20 cellular contexts compared by ENCODE assay signal in genomic region chr16:70656065-70656711, GRCh38. TPM values are rescaled to one million over a fixed set of nuclear protein-coding genes. Genes with fewer than 3 reads are reported as not detected.
DNase-seq lines count a peak whose midpoint lies in the region; ATAC-seq, FAIRE-seq and TF ChIP-seq lines count a peak whose summit lies in the region.
"Had no signal": no experiment of that assay in that cellular context is flagged by ENCODE, and none has a peak within 500 bp of the region (broad histone marks: within the 10 kb centered on the region; RNA-seq: fewer than 3 reads in every experiment).

No MANE protein-coding gene starts in this region.

- H3K9me3 ChIP-seq in lower lobe of right lung (no peaks in the 10 kb centered on the region), osteoblast (ENCODE audit: low read depth, low read length) (no peaks in the 10 kb centered on the region), sigmoid colon (no peaks in the 10 kb centered on the region), right atrium auricular region (no peaks in the 10 kb centered on the region)
- H3K9me3 ChIP-seq: BLaER1, Caco-2 had no signal

- H3K36me3 ChIP-seq in lower lobe of right lung (no peaks in the 10 kb centered on the region), osteoblast (ENCODE audit: insufficient read depth, low read length) (no peaks in the 10 kb centered on the region), sigmoid colon (no peaks in the 10 kb centered on the region), right atrium auricular region (no peaks in the 10 kb centered on the region)
- H3K36me3 ChIP-seq: BLaER1 had no signal

- no peak overlapping the region for H3K4me2 ChIP-seq in osteoblast (ENCODE audit: insufficient read depth, low read length)
- H3K4me2 ChIP-seq: BLaER1 had no signal

- no peak for FAIRE-seq in urothelium cell line (lab: Jason Lieb, UNC)
- FAIRE-seq: A204.1, G401.6, GM12892, H1 had no signal

- DNase-seq in lower lobe of right lung (peak; percentile 20), osteoblast (ENCODE audit: insufficient read length, low spot score, missing footprints) (peak; percentile 54), sigmoid colon (peak; percentile 57), right atrium auricular region (ENCODE audit: low spot score) (no peak), urothelium cell line (ENCODE audit: low spot score) (no peak)
- DNase-seq: CD4-positive, CD25-positive, alpha-beta regulatory T cell; CD8-positive, alpha-beta T cell; DMS153; DND-41; GM23248; HCEC 1CT had no signal

- no peaks in the 10 kb centered on the region for H3K27me3 ChIP-seq in lower lobe of right lung (ENCODE audit: low read depth)
- no peaks in the 10 kb centered on the region for H3K27me3 ChIP-seq in osteoblast (ENCODE audit: insufficient read depth, low read length)
- H3K27me3 ChIP-seq in sigmoid colon = no peaks in the 10 kb centered on the region
- H3K27me3 ChIP-seq in right atrium auricular region = no peaks in the 10 kb centered on the region
- H3K27me3 ChIP-seq: BLaER1 had no signal

- TF ChIP-seq CTCF in lower lobe of right lung (IDR thresholded peaks at IDR 0.05) (no peak), osteoblast (IDR thresholded peaks at IDR 0.05; ENCODE audit: extremely low read depth, low read depth, low read length) (no peak), sigmoid colon (IDR thresholded peaks at IDR 0.05) (no peak), right atrium auricular region (IDR thresholded peaks at IDR 0.05) (no peak)

- TF ChIP-seq EP300 in sigmoid colon (IDR thresholded peaks at IDR 0.05) = no peak

- no peak overlapping the region for H3K4me3 ChIP-seq in lower lobe of right lung
- H3K4me3 ChIP-seq in osteoblast (ENCODE audit: insufficient read depth, low read length) = no peak overlapping the region
- no peak overlapping the region for H3K4me3 ChIP-seq in sigmoid colon
- H3K4me3 ChIP-seq in right atrium auricular region = no peak overlapping the region
- H3K4me3 ChIP-seq: BLaER1, GM23248 had no signal

- H4K20me1 ChIP-seq in osteoblast (ENCODE audit: insufficient read depth, low read length) = no peaks in the 10 kb centered on the region
- H4K20me1 ChIP-seq: BLaER1 had no signal

- H3K27ac ChIP-seq in lower lobe of right lung (no peak overlapping the region), osteoblast (ENCODE audit: low read depth, low read length) (no peak overlapping the region), sigmoid colon (no peak overlapping the region), right atrium auricular region (no peak overlapping the region)
- H3K27ac ChIP-seq: BLaER1, C4-2B, GM23248 had no signal

- H2AFZ ChIP-seq in osteoblast (ENCODE audit: low read length) = no peak overlapping the region
- H2AFZ ChIP-seq: GM23248 had no signal

- intact Hi-C loops in lower lobe of right lung (cut with DNase I) = no loop called here
- intact Hi-C loops in sigmoid colon (cut with DNase I) = loop anchor here (10.0 kb wide), 1 partner anchor 281 kb away; no protein-coding TSS in a partner anchor

- peaks cover 5% of the 10 kb centered on the region for H3K4me1 ChIP-seq in lower lobe of right lung
- peaks cover 11% of the 10 kb centered on the region for H3K4me1 ChIP-seq in osteoblast (ENCODE audit: insufficient read depth, low read length)
- peaks cover 0 to 17% (median 8%) of the 10 kb centered on the region in 4 donors for H3K4me1 ChIP-seq in sigmoid colon
- H3K4me1 ChIP-seq in right atrium auricular region = peaks cover 0 to 10% of the 10 kb centered on the region in 2 donors
- H3K4me1 ChIP-seq: Caco-2 had no signal

- 83 to 86% methylated on average over 8 of the region's 8 CpGs for WGBS in sigmoid colon, 2 donors

- no peak for TF ChIP-seq POLR2A in sigmoid colon (IDR thresholded peaks at IDR 0.05)

- H3K79me2 ChIP-seq in osteoblast (ENCODE audit: insufficient read depth, low read length) = no peaks in the 10 kb centered on the region

- ATAC-seq in lower lobe of right lung = no peak
- ATAC-seq in GM21390 (IDR thresholded peaks at IDR 0.05; ENCODE audit: unreplicated experiment) = no peak
- ATAC-seq: CD8-positive, alpha-beta T cell had no signal

RNA-seq across cellular contexts. Expression of gene IL34, which starts 9.8 kb away (rescaled TPM):
- 2.6 TPM for total RNA-seq in lower lobe of right lung
- 5.6 and 9.4 TPM in 2 replicates for total RNA-seq in osteoblast
- 1 to 10 TPM in 3 of 4 donors, not detected in 1; 3.6 to 5.4 (median 4.6) TPM for total RNA-seq in sigmoid colon
- 1 to 10 TPM in 2 of 3 donors, not detected in 1; 1.8 to 5.5 TPM for polyA plus RNA-seq in sigmoid colon
- 1 to 10 TPM in 1 of 2 donors, under 1 TPM in 1; 0.39 to 2.2 TPM for total RNA-seq in right atrium auricular region
- total RNA-seq: B cell; CD4-positive, CD25-positive, alpha-beta regulatory T cell; GM23248 had no signal
- polyA plus RNA-seq: CD4-positive, CD25-positive, alpha-beta regulatory T cell; GM23248 had no signal

RNA-seq across cellular contexts. Expression of gene MTSS2, which starts 29.7 kb away (rescaled TPM):
- total RNA-seq in lower lobe of right lung (60.8 TPM), osteoblast (54.2 and 56.5 TPM in 2 replicates), sigmoid colon (10 to 100 TPM; 36.4 to 100.0 (median 60.7) TPM), right atrium auricular region (10 to 100 TPM; 35.3 to 44.7 TPM)
- polyA plus RNA-seq in sigmoid colon = 10 to 100 TPM in 2 of 3 donors, 1 to 10 TPM in 1; 5.4 to 28.2 (median 10.9) TPM
- polyA plus RNA-seq: CD4-positive, CD25-positive, alpha-beta regulatory T cell had no signal

Comparison
In these comparisons a context has a peak if more than half of its experiments do, and no peak if none do; other contexts are left out.
1. DNase-seq: peak in lower lobe of right lung (single experiment), osteoblast (single experiment) and sigmoid colon (single experiment); none in right atrium auricular region (single experiment) and urothelium cell line (single experiment).